Comparison of ENCODE assay signal across 8 cellular contexts in genomic region chr5:142699105-142699720, GRCh38. TPM values are rescaled to one million over a fixed set of nuclear protein-coding genes. Genes with fewer than 3 reads are reported as not detected.
DNase-seq lines count a peak whose midpoint lies in the region; ATAC-seq and TF ChIP-seq lines count a peak whose summit lies in the region.

No MANE protein-coding gene starts in this region.

- H3K4me3 Mint-ChIP-seq in T-cell, result no peak overlapping the region

- no peaks in the 10 kb centered on the region for H3K36me3 Mint-ChIP-seq in T-cell

- no peak overlapping the region for H3K4me3 ChIP-seq in DOHH2 (ENCODE audit: low read length)
- H3K4me3 ChIP-seq in rectal smooth muscle tissue (ENCODE audit: low read length), result no peak overlapping the region

- H3K27ac ChIP-seq in DOHH2 (ENCODE audit: low read depth, low read length) (no peak overlapping the region), rectal smooth muscle tissue (ENCODE audit: low read depth, low read length) (peak overlapping the region; percentile 62)

- peak; percentile 70 for DNase-seq in HCEC 1CT
- DNase-seq in NCI-H1417 (lab: John Stamatoyannopoulos, UW), result peak; percentile 55 to 85 (median 80)
- DNase-seq in T-cell, result peak; percentile 33 to 74 (median 66)
- DNase-seq in amniotic epithelial cell (ENCODE audit: low read depth), result peak; percentile 68
- peak; percentile 92 for DNase-seq in left ventricle myocardium superior

- ATAC-seq in T-cell (replicated peaks in 1 of 4), result peak; percentile 77 to 84 (median 81)
- peak; percentile 86 for ATAC-seq in left ventricle myocardium superior
- ATAC-seq in GM21619 (IDR thresholded peaks at IDR 0.05; ENCODE audit: unreplicated experiment), result no peak

- intact Hi-C loops in left ventricle myocardium superior (cut with micrococcal nuclease), result loop anchor here (2.0 to 10.0 kb wide), 3 partner anchors 42 to 544 kb away; no protein-coding TSS in a partner anchor

- H3K9me2 ChIP-seq in DOHH2 (replicated peaks; ENCODE audit: control insufficient read depth, low read length), result no peaks in the 10 kb centered on the region

- POLR2A ChIA-PET in T-cell (lab: Charles Lee), result interaction anchor here in 1 of 2 donors (0.5 kb wide), 1 partner anchor 372 kb away, joined by 3 read pairs; no protein-coding TSS in a partner anchor

- no peaks in the 10 kb centered on the region for H3K79me2 ChIP-seq in DOHH2 (ENCODE audit: control insufficient read depth, low read length)

- H3K4me1 ChIP-seq in DOHH2 (ENCODE audit: control insufficient read depth, low read length), result no peaks in the 10 kb centered on the region
- peaks cover 20% of the 10 kb centered on the region for H3K4me1 ChIP-seq in rectal smooth muscle tissue (ENCODE audit: control insufficient read depth, insufficient read depth, low read length)

- H4K20me1 ChIP-seq in DOHH2 (ENCODE audit: control insufficient read depth, insufficient read depth, low read depth, low read length), result no peaks in the 10 kb centered on the region

- CTCF ChIA-PET in T-cell (lab: Charles Lee), result interaction anchor here (0.5 to 1.6 kb wide), 12 partner anchors 14 to 992 kb away, joined by 3 to 9 read pairs (median 3); no protein-coding TSS in a partner anchor

- peaks cover 1 to 3% of the 10 kb centered on the region in 2 donors for H3K27me3 Mint-ChIP-seq in T-cell

- H3K9me3 ChIP-seq in DOHH2 (ENCODE audit: control insufficient read depth, insufficient read depth, low read length), result no peaks in the 10 kb centered on the region

- H3K27ac Mint-ChIP-seq in T-cell, result no peak overlapping the region

- no peak overlapping the region for H3K4me2 ChIP-seq in DOHH2 (ENCODE audit: low read length)

- H3K27me3 ChIP-seq in DOHH2 (ENCODE audit: control insufficient read depth, low read length) (peaks cover 19% of the 10 kb centered on the region), rectal smooth muscle tissue (ENCODE audit: control insufficient read depth, insufficient read depth, low read length) (no peaks in the 10 kb centered on the region)

- no peak overlapping the region for H3K9ac ChIP-seq in rectal smooth muscle tissue (ENCODE audit: low read length)

- H3F3A ChIP-seq in DOHH2 (ENCODE audit: control insufficient read depth, insufficient read depth), result no peaks in the 10 kb centered on the region

- peak; percentile 88 for TF ChIP-seq CTCF in DOHH2 (IDR thresholded peaks at IDR 0.05; ENCODE audit: low read depth, low read length, poor library complexity, severe bottlenecking)

- H3K4me1 Mint-ChIP-seq in T-cell, result peaks cover 0 to 2% (median 0%) of the 10 kb centered on the region in 3 donors

- H3K9me3 Mint-ChIP-seq in T-cell, result no peaks in the 10 kb centered on the region

- no peaks in the 10 kb centered on the region for H3K36me3 ChIP-seq in DOHH2 (ENCODE audit: control insufficient read depth, low read length)
- no peaks in the 10 kb centered on the region for H3K36me3 ChIP-seq in rectal smooth muscle tissue (ENCODE audit: control insufficient read depth, insufficient read depth, low read length)

RNA-seq across cellular contexts. Expression of gene FGF1, which starts 13.3 kb away (rescaled TPM):
- not detected for total RNA-seq in T-cell
- 43.6 TPM for total RNA-seq in left ventricle myocardium superior

Comparison
In these comparisons a context has a peak if more than half of its experiments do, and no peak if none do; other contexts are left out.
1. RNA of gene FGF1, which starts 13.3 kb away (total RNA-seq): 43.6 TPM in left ventricle myocardium superior (single experiment); not detected in T-cell; every median in the first group is over 10 times any median in the second.
2. Peak in every context shown above with its lines, with median percentiles within 50 percentile points of each other: DNase-seq.